Comparison of ENCODE assay signal across 10 cellular contexts in the genomic region with DNA sequence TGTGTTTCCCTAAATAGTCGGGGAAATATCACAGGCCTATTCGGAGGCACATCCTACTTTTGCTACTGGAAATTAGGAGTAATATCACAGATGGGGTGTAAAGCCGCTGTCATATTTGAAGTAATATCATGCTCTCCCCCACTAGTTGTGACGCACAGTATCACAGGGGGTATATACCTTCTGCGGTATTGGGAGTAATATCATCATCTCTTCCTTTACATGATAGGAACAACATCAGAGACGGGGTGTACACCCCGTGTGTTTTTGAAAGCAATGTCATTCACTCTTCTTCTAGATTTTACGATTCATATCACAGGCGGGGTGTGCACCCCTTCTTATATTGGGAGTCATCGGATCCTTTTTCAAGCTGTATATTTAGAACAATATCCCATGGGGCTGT. TPM values are rescaled to one million over a fixed set of nuclear protein-coding genes. Genes with fewer than 3 reads are reported as not detected.
A peak's percentile ranks its signal among the peaks of the same experiment; 100 is the strongest.
DNase-seq lines count a peak whose midpoint lies in the region; ATAC-seq and TF ChIP-seq lines count a peak whose summit lies in the region.
"Not testable (repeated sequence)": the region's sequence is repeated elsewhere in the genome, so short reads cannot be mapped to it uniquely, and the experiment has no call there.
"Had no signal": no experiment of that assay in that cellular context is flagged by ENCODE, and none has a peak within 500 bp of the region (broad histone marks: within the 10 kb centered on the region; RNA-seq: fewer than 3 reads in every experiment).

No MANE protein-coding gene starts in this region.

- not testable (repeated sequence) for H3K27me3 ChIP-seq in naive thymus-derived CD4-positive, alpha-beta T cell (ENCODE audit: control insufficient read depth in 2 of 2, insufficient read depth in 2 of 2, low read length in 2 of 2); upper lobe of right lung

- intact Hi-C loops in activated CD4-positive, alpha-beta T cell treated with anti-CD3 and anti-CD28 coated beads, Interleukin-2, amount 10 ng/mL, durations not matched to agents 24 days and 14 days (cut with micrococcal nuclease); naive thymus-derived CD4-positive, alpha-beta T cell (cut with micrococcal nuclease); upper lobe of right lung (cut with DNase I): not testable (repeated sequence)

- not testable (repeated sequence) for H3K9me3 ChIP-seq in naive thymus-derived CD4-positive, alpha-beta T cell (ENCODE audit: control insufficient read depth in 2 of 3, low read length in 3 of 3); upper lobe of right lung

- H3K27ac Mint-ChIP-seq in activated CD4-positive, alpha-beta T cell treated with anti-CD3 and anti-CD28 coated beads, Interleukin-2, amount 10 ng/mL, durations not matched to agents 24 days and 14 days; activated T-cell treated with anti-CD3 and anti-CD28 coated beads, Interleukin-2, amount 50 U/mL, for 72 hours; naive thymus-derived CD4-positive, alpha-beta T cell; stimulated activated memory B cell treated with anti-CD40 and anti-IgM and Interleukin-4, amounts not matched to agents 10 μg/mL and 1 μg/mL and 100 μg/mL, for 72 hours: not testable (repeated sequence)

- TF ChIP-seq CTCF in upper lobe of right lung (IDR thresholded peaks at IDR 0.05) = not testable (repeated sequence)

- CTCF ChIA-PET in naive thymus-derived CD4-positive, alpha-beta T cell (lab: Charles Lee) = not testable (repeated sequence)

- DNase-seq in activated CD4-positive, alpha-beta T cell treated with anti-CD3 and anti-CD28 coated beads, Interleukin-2, amount 10 ng/mL, durations not matched to agents 24 days and 14 days = peak; percentile 61
- DNase-seq in activated T-cell treated with anti-CD3 and anti-CD28 coated beads, Interleukin-2, amount 50 U/mL, for 72 hours; upper lobe of right lung: not testable (repeated sequence)
- DNase-seq in ecto neural progenitor cell (ENCODE audit: low spot score) = peak; percentile 1
- peak in 2 of 9 donors; percentile 20 to 23 for DNase-seq in naive thymus-derived CD4-positive, alpha-beta T cell

- H3K4me3 ChIP-seq in naive thymus-derived CD4-positive, alpha-beta T cell (ENCODE audit: low read length); upper lobe of right lung: not testable (repeated sequence)

- POLR2A ChIA-PET in naive thymus-derived CD4-positive, alpha-beta T cell (lab: Charles Lee) = not testable (repeated sequence)

- H3K4me1 Mint-ChIP-seq in activated CD4-positive, alpha-beta T cell treated with anti-CD3 and anti-CD28 coated beads, Interleukin-2, amount 10 ng/mL, durations not matched to agents 24 days and 14 days; activated T-cell treated with anti-CD3 and anti-CD28 coated beads, Interleukin-2, amount 50 U/mL, for 72 hours (ENCODE audit: low read depth); naive thymus-derived CD4-positive, alpha-beta T cell; stimulated activated memory B cell treated with anti-CD40 and anti-IgM and Interleukin-4, amounts not matched to agents 10 μg/mL and 1 μg/mL and 100 μg/mL, for 72 hours: not testable (repeated sequence)

- ATAC-seq in activated T-cell treated with anti-CD3 and anti-CD28 coated beads, Interleukin-2, amount 50 U/mL, for 72 hours (replicated peaks in 1 of 2) = peak; percentile 21 to 42
- peak; percentile 14 for ATAC-seq in naive thymus-derived CD4-positive, alpha-beta T cell
- peak; percentile 27 for ATAC-seq in stimulated activated memory B cell treated with anti-CD40 and anti-IgM and Interleukin-4, amounts not matched to agents 10 μg/mL and 1 μg/mL and 100 μg/mL, for 72 hours
- peak; percentile 32 for ATAC-seq in upper lobe of right lung

- not testable (repeated sequence) for H3K27me3 Mint-ChIP-seq in activated CD4-positive, alpha-beta T cell treated with anti-CD3 and anti-CD28 coated beads, Interleukin-2, amount 10 ng/mL, durations not matched to agents 24 days and 14 days; activated T-cell treated with anti-CD3 and anti-CD28 coated beads, Interleukin-2, amount 50 U/mL, for 72 hours (ENCODE audit: low read depth); naive thymus-derived CD4-positive, alpha-beta T cell; stimulated activated memory B cell treated with anti-CD40 and anti-IgM and Interleukin-4, amounts not matched to agents 10 μg/mL and 1 μg/mL and 100 μg/mL, for 72 hours

- not testable (repeated sequence) for H3K9me3 Mint-ChIP-seq in activated CD4-positive, alpha-beta T cell treated with anti-CD3 and anti-CD28 coated beads, Interleukin-2, amount 10 ng/mL, durations not matched to agents 24 days and 14 days; activated T-cell treated with anti-CD3 and anti-CD28 coated beads, Interleukin-2, amount 50 U/mL, for 72 hours; naive thymus-derived CD4-positive, alpha-beta T cell; stimulated activated memory B cell treated with anti-CD40 and anti-IgM and Interleukin-4, amounts not matched to agents 10 μg/mL and 1 μg/mL and 100 μg/mL, for 72 hours

- H3K36me3 Mint-ChIP-seq in activated CD4-positive, alpha-beta T cell treated with anti-CD3 and anti-CD28 coated beads, Interleukin-2, amount 10 ng/mL, durations not matched to agents 24 days and 14 days (ENCODE audit: low read depth); activated T-cell treated with anti-CD3 and anti-CD28 coated beads, Interleukin-2, amount 50 U/mL, for 72 hours (ENCODE audit: insufficient read depth in 2 of 2); naive thymus-derived CD4-positive, alpha-beta T cell; stimulated activated memory B cell treated with anti-CD40 and anti-IgM and Interleukin-4, amounts not matched to agents 10 μg/mL and 1 μg/mL and 100 μg/mL, for 72 hours: not testable (repeated sequence)

- H3K36me3 ChIP-seq in naive thymus-derived CD4-positive, alpha-beta T cell (ENCODE audit: control insufficient read depth in 2 of 3, insufficient read depth in 3 of 3, low read length in 3 of 3); upper lobe of right lung: not testable (repeated sequence)

- not testable (repeated sequence) for H3K4me1 ChIP-seq in naive thymus-derived CD4-positive, alpha-beta T cell (ENCODE audit: control insufficient read depth in 2 of 2, insufficient read depth in 2 of 2, low read length in 2 of 2); upper lobe of right lung

- not testable (repeated sequence) for H3K27ac ChIP-seq in naive thymus-derived CD4-positive, alpha-beta T cell (ENCODE audit: low read depth, low read length); upper lobe of right lung

- H3K4me3 Mint-ChIP-seq in activated CD4-positive, alpha-beta T cell treated with anti-CD3 and anti-CD28 coated beads, Interleukin-2, amount 10 ng/mL, durations not matched to agents 24 days and 14 days; activated T-cell treated with anti-CD3 and anti-CD28 coated beads, Interleukin-2, amount 50 U/mL, for 72 hours; naive thymus-derived CD4-positive, alpha-beta T cell; stimulated activated memory B cell treated with anti-CD40 and anti-IgM and Interleukin-4, amounts not matched to agents 10 μg/mL and 1 μg/mL and 100 μg/mL, for 72 hours: not testable (repeated sequence)

RNA-seq across cellular contexts. Expression of a gene that starts 15.5 kb away (rescaled TPM):
- total RNA-seq in activated CD4-positive, alpha-beta T cell treated with anti-CD3 and anti-CD28 coated beads, Interleukin-2, amount 10 ng/mL, durations not matched to agents 24 days and 14 days = not detected in 2 replicates
- not detected for total RNA-seq in activated T-cell treated with anti-CD3 and anti-CD28 coated beads, Interleukin-2, amount 50 U/mL, for 72 hours
- under 1 TPM in 2 of 5 experiments, not detected in 3; 0.30 to 0.54 TPM for total RNA-seq in naive thymus-derived CD4-positive, alpha-beta T cell
- not detected for polyA plus RNA-seq in naive thymus-derived CD4-positive, alpha-beta T cell
- total RNA-seq in upper lobe of right lung = not detected
- total RNA-seq: Caco-2; CD4-positive, CD25-positive, alpha-beta regulatory T cell; H1; H9 had no signal
- polyA plus RNA-seq: H1 had no signal

RNA-seq across cellular contexts. Expression of a gene that starts 38.2 kb away (rescaled TPM):
- not detected in 2 replicates for total RNA-seq in activated CD4-positive, alpha-beta T cell treated with anti-CD3 and anti-CD28 coated beads, Interleukin-2, amount 10 ng/mL, durations not matched to agents 24 days and 14 days
- total RNA-seq in activated T-cell treated with anti-CD3 and anti-CD28 coated beads, Interleukin-2, amount 50 U/mL, for 72 hours = not detected
- total RNA-seq in naive thymus-derived CD4-positive, alpha-beta T cell = 1 to 10 TPM in 1 of 5 experiments, under 1 TPM in 1, not detected in 3; 0.19 to 1.4 TPM
- polyA plus RNA-seq in naive thymus-derived CD4-positive, alpha-beta T cell = not detected
- total RNA-seq in upper lobe of right lung = 25.0 TPM
- total RNA-seq: CD4-positive, CD25-positive, alpha-beta regulatory T cell; H1; H9 had no signal
- polyA plus RNA-seq: CD4-positive, CD25-positive, alpha-beta regulatory T cell; H1 had no signal

Comparison
In these comparisons a context has a peak if more than half of its experiments do, and no peak if none do; other contexts are left out.
1. RNA of a gene that starts 38.2 kb away (total RNA-seq): 25.0 TPM in upper lobe of right lung (single experiment); 0.19 to 1.4 TPM in naive thymus-derived CD4-positive, alpha-beta T cell, not detected in activated CD4-positive, alpha-beta T cell treated with anti-CD3 and anti-CD28 coated beads, Interleukin-2, amount 10 ng/mL, durations not matched to agents 24 days and 14 days and not detected in activated T-cell treated with anti-CD3 and anti-CD28 coated beads, Interleukin-2, amount 50 U/mL, for 72 hours; every median in the first group is over 10 times any median in the second.
2. Peak in every context shown above with its lines, with median percentiles within 50 percentile points of each other: ATAC-seq.